ENCODE assay signal across 8 cellular contexts in the genomic region with DNA sequence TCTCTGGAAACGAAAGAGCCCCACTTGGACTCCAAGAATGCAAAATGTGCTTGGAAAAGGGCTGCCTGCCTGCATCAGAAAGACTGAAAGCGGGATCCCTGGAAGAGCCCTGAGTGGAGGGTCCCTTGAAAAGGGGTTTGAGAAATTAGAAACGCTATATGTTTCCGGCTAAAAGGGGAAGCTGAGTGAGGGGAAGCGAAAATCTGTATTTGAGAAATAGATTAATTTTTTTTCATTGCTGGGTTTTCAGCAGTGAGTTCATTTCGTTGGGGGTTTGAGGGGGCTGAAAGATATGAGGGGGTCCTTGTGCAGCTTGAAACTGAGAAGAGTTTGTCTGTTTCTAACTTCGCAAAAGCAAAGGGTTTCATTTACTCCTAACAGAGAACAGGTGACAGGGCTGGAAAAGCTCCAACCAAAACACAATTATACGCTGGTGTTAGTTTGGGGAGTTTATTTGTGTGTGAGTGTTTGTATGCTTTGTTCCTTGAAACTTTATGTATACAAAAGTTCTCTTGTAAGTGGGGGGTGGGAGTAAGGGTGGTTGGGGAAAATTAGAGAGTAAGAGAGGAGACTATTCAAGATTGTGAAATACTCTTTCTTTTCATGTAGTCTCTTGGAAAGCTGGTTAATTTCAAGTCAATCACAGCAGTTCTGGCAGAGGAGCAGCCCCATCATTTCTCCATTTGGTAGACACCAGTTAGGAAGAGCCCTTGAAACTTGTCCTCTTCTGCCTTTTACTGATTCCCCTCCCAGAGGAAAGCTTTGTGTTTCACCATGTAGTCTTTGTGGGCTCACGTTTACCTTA. TPM values are rescaled to one million over a fixed set of nuclear protein-coding genes. Genes with fewer than 3 reads are reported as not detected.
A peak's percentile ranks its signal among the peaks of the same experiment; 100 is the strongest.
DNase-seq lines count a peak whose midpoint lies in the region; ATAC-seq and TF ChIP-seq lines count a peak whose summit lies in the region.

No MANE protein-coding gene starts in this region.

- TF ChIP-seq CTCF in HFFc6 (IDR thresholded peaks at IDR 0.05): no peak

- H3K4me1 Mint-ChIP-seq in HFFc6 (ENCODE audit: low read depth): peaks cover 43% of the 10 kb centered on the region
- H3K4me1 Mint-ChIP-seq in stimulated activated naive B cell treated with anti-CD40 and anti-IgM and Interleukin-4, amounts not matched to agents 10 μg/mL and 1 μg/mL and 100 μg/mL, for 72 hours: peaks cover 50 to 75% of the 10 kb centered on the region in 2 donors

- H3K4me1 ChIP-seq in ACC112 (ENCODE audit: control insufficient read depth, insufficient read depth, low read length, unreplicated experiment) (peaks cover 22% of the 10 kb centered on the region), iPS-18a (ENCODE audit: control insufficient read depth, low read depth, low read length) (peaks cover 52% of the 10 kb centered on the region)

- H3K4me3 ChIP-seq in ACC112 (ENCODE audit: low read depth, low read length): peak overlapping the region; percentile 84
- H3K4me3 ChIP-seq in iPS-18a (ENCODE audit: low read length): peak overlapping the region; percentile 55

- H3K4me3 Mint-ChIP-seq in HFFc6: peak overlapping the region; percentile 98
- H3K4me3 Mint-ChIP-seq in stimulated activated naive B cell treated with anti-CD40 and anti-IgM and Interleukin-4, amounts not matched to agents 10 μg/mL and 1 μg/mL and 100 μg/mL, for 72 hours: peak overlapping the region; percentile 95 to 98

- H3K27ac Mint-ChIP-seq in HFFc6: peak overlapping the region; percentile 68
- peak overlapping the region; percentile 94 to 99 for H3K27ac Mint-ChIP-seq in activated naive CD4-positive, alpha-beta T cell treated with anti-CD3 and anti-CD28 coated beads, Interleukin-2, amount 50 U/mL, for 72 hours
- peak overlapping the region; percentile 99 for H3K27ac Mint-ChIP-seq in stimulated activated naive B cell treated with anti-CD40 and anti-IgM and Interleukin-4, amounts not matched to agents 10 μg/mL and 1 μg/mL and 100 μg/mL, for 72 hours

- H3K27me3 ChIP-seq in ACC112 (ENCODE audit: insufficient read depth, low read length): no peaks in the 10 kb centered on the region
- peaks cover 37% of the 10 kb centered on the region for H3K27me3 ChIP-seq in iPS-18a (ENCODE audit: control insufficient read depth, insufficient read depth, low read length)

- peaks cover 2% of the 10 kb centered on the region; the same call in 1 of the 2 replicates for H3K27me3 Mint-ChIP-seq in HFFc6 (ENCODE audit: insufficient read depth)
- H3K27me3 Mint-ChIP-seq in stimulated activated naive B cell treated with anti-CD40 and anti-IgM and Interleukin-4, amounts not matched to agents 10 μg/mL and 1 μg/mL and 100 μg/mL, for 72 hours: no peaks in the 10 kb centered on the region

- ATAC-seq in activated naive CD4-positive, alpha-beta T cell treated with anti-CD3 and anti-CD28 coated beads, Interleukin-2, amount 50 U/mL, for 72 hours: no peak
- ATAC-seq in stimulated activated naive B cell treated with anti-CD40 and anti-IgM and Interleukin-4, amounts not matched to agents 10 μg/mL and 1 μg/mL and 100 μg/mL, for 72 hours (replicated peaks): peak; percentile 38 to 43
- ATAC-seq in GM19035 (IDR thresholded peaks at IDR 0.05; ENCODE audit: unreplicated experiment) (no peak), GM18517 (IDR thresholded peaks at IDR 0.05; ENCODE audit: unreplicated experiment) (no peak)

- H2AFZ ChIP-seq in ACC112 (ENCODE audit: low read length, unreplicated experiment): peak overlapping the region; percentile 62

- H3K79me2 ChIP-seq in ACC112 (ENCODE audit: control insufficient read depth, insufficient read depth, low read length, unreplicated experiment): peaks cover 7% of the 10 kb centered on the region

- no peaks in the 10 kb centered on the region for H3K9me3 Mint-ChIP-seq in HFFc6
- H3K9me3 Mint-ChIP-seq in activated naive CD4-positive, alpha-beta T cell treated with anti-CD3 and anti-CD28 coated beads, Interleukin-2, amount 50 U/mL, for 72 hours: no peaks in the 10 kb centered on the region
- H3K9me3 Mint-ChIP-seq in stimulated activated naive B cell treated with anti-CD40 and anti-IgM and Interleukin-4, amounts not matched to agents 10 μg/mL and 1 μg/mL and 100 μg/mL, for 72 hours: no peaks in the 10 kb centered on the region

- H3K27ac ChIP-seq in ACC112 (ENCODE audit: low read depth, low read length) (peak overlapping the region; percentile 23; the same call in 1 of the 2 replicates), iPS-18a (ENCODE audit: low read length) (no peak overlapping the region)

- no peak for DNase-seq in HFFc6
- DNase-seq in activated naive CD4-positive, alpha-beta T cell treated with anti-CD3 and anti-CD28 coated beads, Interleukin-2, amount 50 U/mL, for 72 hours (ENCODE audit: low spot score in 2 of 2): no peak
- no peak for DNase-seq in stimulated activated naive B cell treated with anti-CD40 and anti-IgM and Interleukin-4, amounts not matched to agents 10 μg/mL and 1 μg/mL and 100 μg/mL, for 72 hours
- no peak for DNase-seq in Ammon's horn (ENCODE audit: low spot score)

- H3K9ac ChIP-seq in iPS-18a (ENCODE audit: low read length): peak overlapping the region; percentile 31

- H3K36me3 ChIP-seq in ACC112 (ENCODE audit: insufficient read depth, low read length) (no peaks in the 10 kb centered on the region), iPS-18a (ENCODE audit: control insufficient read depth, low read depth, low read length) (no peaks in the 10 kb centered on the region)

- H3K36me3 Mint-ChIP-seq in HFFc6 (ENCODE audit: low read depth): no peaks in the 10 kb centered on the region
- H3K36me3 Mint-ChIP-seq in activated naive CD4-positive, alpha-beta T cell treated with anti-CD3 and anti-CD28 coated beads, Interleukin-2, amount 50 U/mL, for 72 hours: peaks cover 34 to 48% of the 10 kb centered on the region in 2 donors
- H3K36me3 Mint-ChIP-seq in stimulated activated naive B cell treated with anti-CD40 and anti-IgM and Interleukin-4, amounts not matched to agents 10 μg/mL and 1 μg/mL and 100 μg/mL, for 72 hours: peaks cover 42 to 52% of the 10 kb centered on the region in 2 donors

- H3K9me3 ChIP-seq in iPS-18a (ENCODE audit: control insufficient read depth, low read depth, low read length): no peaks in the 10 kb centered on the region

RNA-seq across cellular contexts. Expression of gene TNFAIP8, which starts 0.8 kb away (rescaled TPM):
- total RNA-seq in HFFc6 (2021; fragmentation: NEBNext Ultra II Directional; extraction: Animal tissue kit (Norgen Biotek cat#: 25700)): 10 to 100 TPM in 4 of 6 experiments, 1 to 10 TPM in 2; 8.0 to 13.9 (median 10.5) TPM
- total RNA-seq in activated naive CD4-positive, alpha-beta T cell treated with anti-CD3 and anti-CD28 coated beads, Interleukin-2, amount 50 U/mL, for 72 hours: 100 to 1,000 TPM; 110 to 146 TPM

Comparison
In these comparisons a context has a peak if more than half of its experiments do, and no peak if none do; other contexts are left out.
1. ATAC-seq: peak in stimulated activated naive B cell treated with anti-CD40 and anti-IgM and Interleukin-4, amounts not matched to agents 10 μg/mL and 1 μg/mL and 100 μg/mL, for 72 hours (2 of 2); none in activated naive CD4-positive, alpha-beta T cell treated with anti-CD3 and anti-CD28 coated beads, Interleukin-2, amount 50 U/mL, for 72 hours (0 of 2), GM19035 (single experiment) and GM18517 (single experiment).
2. RNA of gene TNFAIP8, which starts 0.8 kb away (total RNA-seq): 110 to 146 TPM in activated naive CD4-positive, alpha-beta T cell treated with anti-CD3 and anti-CD28 coated beads, Interleukin-2, amount 50 U/mL, for 72 hours; 8.0 to 13.9 TPM in HFFc6; every median in the first group is over 4 times any median in the second.
3. Peak in every context shown above with its lines, with median percentiles within 50 percentile points of each other: H3K27ac Mint-ChIP-seq.